In genomic region chr1:23166854-23167253, GRCh38 we compare ENCODE assay signal across 9 cellular contexts. TPM values are rescaled to one million over a fixed set of nuclear protein-coding genes. Genes with fewer than 3 reads are reported as not detected.
DNase-seq lines count a peak whose midpoint lies in the region; ATAC-seq and TF ChIP-seq lines count a peak whose summit lies in the region.
"Had no signal": no experiment of that assay in that cellular context is flagged by ENCODE, and none has a peak within 500 bp of the region (broad histone marks: within the 10 kb centered on the region; RNA-seq: fewer than 3 reads in every experiment).

No MANE protein-coding gene starts in this region.

- TF ChIP-seq CTCF in ascending aorta (IDR thresholded peaks at IDR 0.05) (no peak), left lung (IDR thresholded peaks at IDR 0.05) (no peak)

- no peak overlapping the region for H3K27ac Mint-ChIP-seq in activated CD4-positive, alpha-beta T cell treated with anti-CD3 and anti-CD28 coated beads, Interleukin-2, amount 10 ng/mL, durations not matched to agents 24 days and 14 days

- H3K4me1 ChIP-seq in ascending aorta (peaks cover 7 to 28% of the 10 kb centered on the region in 2 donors), left lung (peaks cover 6 to 61% of the 10 kb centered on the region in 2 donors), thymus (ENCODE audit: control insufficient read depth, insufficient read depth, low read length) (peaks cover 4% of the 10 kb centered on the region), Karpas-422 (ENCODE audit: low read length) (peaks cover 4% of the 10 kb centered on the region; the same call in 1 of the 2 replicates)

- no peak overlapping the region for H2AFZ ChIP-seq in Karpas-422 (ENCODE audit: low read length)

- no peaks in the 10 kb centered on the region for H3K9me3 Mint-ChIP-seq in activated CD4-positive, alpha-beta T cell treated with anti-CD3 and anti-CD28 coated beads, Interleukin-2, amount 10 ng/mL, durations not matched to agents 24 days and 14 days

- H3K27me3 ChIP-seq in ascending aorta: no peaks in the 10 kb centered on the region
- no peaks in the 10 kb centered on the region for H3K27me3 ChIP-seq in left lung
- no peaks in the 10 kb centered on the region for H3K27me3 ChIP-seq in thymus (ENCODE audit: control insufficient read depth, insufficient read depth)
- H3K27me3 ChIP-seq in Karpas-422 (ENCODE audit: low read length): no peaks in the 10 kb centered on the region; the same call in 1 of the 2 replicates

- peaks cover 3% of the 10 kb centered on the region for H3K36me3 Mint-ChIP-seq in activated CD4-positive, alpha-beta T cell treated with anti-CD3 and anti-CD28 coated beads, Interleukin-2, amount 10 ng/mL, durations not matched to agents 24 days and 14 days (ENCODE audit: low read depth)

- no peak overlapping the region for H3K4me2 ChIP-seq in Karpas-422 (ENCODE audit: low read depth, low read length, poor library complexity, severe bottlenecking)

- no peaks in the 10 kb centered on the region for H3K9me2 ChIP-seq in Karpas-422 (replicated peaks; ENCODE audit: insufficient read depth, low read length)

- H3K4me3 ChIP-seq in ascending aorta: peak overlapping the region; percentile 93 to 98
- H3K4me3 ChIP-seq in left lung: peak overlapping the region; percentile 84 to 91
- H3K4me3 ChIP-seq in thymus (ENCODE audit: low read length): peak overlapping the region; percentile 93
- no peak overlapping the region for H3K4me3 ChIP-seq in Karpas-422 (ENCODE audit: low read length)

- ATAC-seq in left lung: no peak

- no peak for DNase-seq in activated CD4-positive, alpha-beta T cell treated with anti-CD3 and anti-CD28 coated beads, Interleukin-2, amount 10 ng/mL, durations not matched to agents 24 days and 14 days
- DNase-seq in activated CD4-positive, alpha-beta T cell treated with anti-CD3 and anti-CD28 coated beads, Interleukin-2, amount 50 U/mL, for 48 hours: no peak
- no peak for DNase-seq in ascending aorta (ENCODE audit: low spot score in 2 of 2)
- no peak for DNase-seq in left lung
- no peak for DNase-seq in kidney tubule cell (ENCODE audit: low spot score)
- no peak for DNase-seq in Karpas-422
- no peak for DNase-seq in effector CD8-positive, alpha-beta T cell (lab: John Stamatoyannopoulos, UW)

- no peaks in the 10 kb centered on the region for H3K36me3 ChIP-seq in ascending aorta
- no peaks in the 10 kb centered on the region for H3K36me3 ChIP-seq in left lung
- no peaks in the 10 kb centered on the region for H3K36me3 ChIP-seq in thymus (ENCODE audit: control insufficient read depth, insufficient read depth)
- no peaks in the 10 kb centered on the region for H3K36me3 ChIP-seq in Karpas-422 (ENCODE audit: insufficient read depth, low read length)

- H3K79me2 ChIP-seq in Karpas-422 (ENCODE audit: low read length): no peaks in the 10 kb centered on the region

- H3K27me3 Mint-ChIP-seq in activated CD4-positive, alpha-beta T cell treated with anti-CD3 and anti-CD28 coated beads, Interleukin-2, amount 10 ng/mL, durations not matched to agents 24 days and 14 days: peaks cover 2% of the 10 kb centered on the region

- H3K9ac ChIP-seq in Karpas-422 (ENCODE audit: low read length): no peak overlapping the region

- H3K4me1 Mint-ChIP-seq in activated CD4-positive, alpha-beta T cell treated with anti-CD3 and anti-CD28 coated beads, Interleukin-2, amount 10 ng/mL, durations not matched to agents 24 days and 14 days: peaks cover 23% of the 10 kb centered on the region

- H3K27ac ChIP-seq in ascending aorta (peak overlapping the region; percentile 86 to 92), left lung (no peak overlapping the region), thymus (ENCODE audit: low read depth) (peak overlapping the region; percentile 64), Karpas-422 (ENCODE audit: low read length) (no peak overlapping the region)

- H3K9me3 ChIP-seq in ascending aorta (no peaks in the 10 kb centered on the region), left lung (no peaks in the 10 kb centered on the region), thymus (ENCODE audit: control insufficient read depth) (no peaks in the 10 kb centered on the region), Karpas-422 (ENCODE audit: low read length) (no peaks in the 10 kb centered on the region)

- H4K20me1 ChIP-seq in Karpas-422 (ENCODE audit: insufficient read depth, low read depth, low read length): no peaks in the 10 kb centered on the region

- peak overlapping the region; percentile 82 for H3K4me3 Mint-ChIP-seq in activated CD4-positive, alpha-beta T cell treated with anti-CD3 and anti-CD28 coated beads, Interleukin-2, amount 10 ng/mL, durations not matched to agents 24 days and 14 days

- intact Hi-C loops in activated CD4-positive, alpha-beta T cell treated with anti-CD3 and anti-CD28 coated beads, Interleukin-2, amount 10 ng/mL, durations not matched to agents 24 days and 14 days (cut with micrococcal nuclease): no loop called here
- intact Hi-C loops in ascending aorta (cut with DNase I): loop anchor here (5.0 kb wide), 1 partner anchor 65 kb away; no protein-coding TSS in a partner anchor
- intact Hi-C loops in left lung (cut with DNase I): no loop called here

RNA-seq across cellular contexts. Expression of gene LUZP1, which starts 1.8 kb away (rescaled TPM):
- 21.6 and 23.2 TPM in 2 replicates for total RNA-seq in activated CD4-positive, alpha-beta T cell treated with anti-CD3 and anti-CD28 coated beads, Interleukin-2, amount 10 ng/mL, durations not matched to agents 24 days and 14 days
- total RNA-seq in ascending aorta (18.0 TPM), left lung (10 to 100 TPM; 29.8 to 31.4 TPM)
- polyA plus RNA-seq in thymus: 5.5 TPM
- 1.5 and 1.6 TPM in 2 replicates for total RNA-seq in Karpas-422 (2014; rRNA removed; shearing (Covaris generic); ENCODE audit: low replicate concordance)

RNA-seq across cellular contexts. Expression of gene HTR1D, which starts 50.4 kb away (rescaled TPM):
- not detected in 2 replicates for total RNA-seq in activated CD4-positive, alpha-beta T cell treated with anti-CD3 and anti-CD28 coated beads, Interleukin-2, amount 10 ng/mL, durations not matched to agents 24 days and 14 days
- not detected for total RNA-seq in ascending aorta
- total RNA-seq in left lung: under 1 TPM; 0.15 to 0.26 TPM
- polyA plus RNA-seq in thymus: 0.07 TPM
- not detected in 2 replicates for total RNA-seq in Karpas-422 (2014; rRNA removed; shearing (Covaris generic); ENCODE audit: low replicate concordance)
- total RNA-seq: SK-MEL-5 had no signal

Comparison
In these comparisons a context has a peak if more than half of its experiments do, and no peak if none do; other contexts are left out.
1. H3K27ac ChIP-seq: peak in ascending aorta (2 of 2) and thymus (single experiment); none in left lung (0 of 2) and Karpas-422 (single experiment).